In the genomic region with DNA sequence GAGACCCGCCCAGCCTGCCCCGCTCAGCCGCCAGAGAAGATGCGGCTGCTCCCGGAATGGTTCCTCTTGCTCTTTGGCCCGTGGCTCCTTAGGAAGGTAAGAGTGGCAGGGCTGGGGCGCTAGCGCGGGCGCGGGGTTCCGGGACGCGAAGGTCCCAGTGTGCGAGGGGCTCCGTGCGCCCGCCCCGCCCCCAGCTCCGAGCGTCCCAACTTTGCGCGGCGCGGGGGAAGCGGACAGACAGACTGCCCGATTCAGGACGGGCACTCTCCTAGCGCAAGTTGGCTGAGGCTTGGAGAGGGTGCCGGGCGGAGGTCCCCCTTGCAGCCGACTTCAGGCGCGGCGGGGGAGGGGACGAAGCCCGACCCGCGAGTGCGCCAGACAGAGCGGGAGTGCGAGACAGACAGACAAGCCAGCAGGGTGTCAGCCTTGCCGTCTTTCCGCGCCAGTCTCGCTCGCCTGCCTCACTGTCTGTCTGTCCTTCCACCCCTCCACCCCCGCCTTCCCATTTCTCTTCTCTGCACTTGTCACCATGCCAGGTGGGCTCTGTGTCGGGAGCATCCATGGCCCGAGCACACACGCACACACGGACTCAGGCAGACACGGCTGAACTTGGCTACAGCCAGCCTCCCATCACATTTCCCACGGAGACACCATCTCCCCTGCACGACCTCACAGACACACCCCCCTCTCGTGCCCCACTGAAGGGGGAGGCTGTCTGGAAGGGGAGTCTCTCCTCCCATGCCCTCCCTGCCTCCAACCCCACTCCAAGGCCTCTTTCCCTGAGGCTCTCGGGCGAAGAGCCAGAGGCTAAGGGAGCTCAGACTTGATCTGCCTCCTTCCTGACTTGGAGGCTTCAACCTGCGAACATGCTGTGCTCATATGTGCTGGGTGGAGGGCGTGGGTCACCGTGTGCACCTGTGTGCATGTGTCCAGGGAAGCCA, we compare ENCODE assay signal across 7 cellular contexts. TPM values are rescaled to one million over a fixed set of nuclear protein-coding genes. Genes with fewer than 3 reads are reported as not detected.
DNase-seq lines count a peak whose midpoint lies in the region; ATAC-seq and TF ChIP-seq lines count a peak whose summit lies in the region.

No MANE protein-coding gene starts in this region.

- H3K27ac Mint-ChIP-seq in nephron: peak overlapping the region in 2 of 3 experiments; percentile 46 to 47

- TF ChIP-seq CTCF in GM12864 (IDR thresholded peaks at IDR 0.05; ENCODE audit: low read depth, low read length, missing control alignments) (no peak), mammary epithelial cell (conservative IDR thresholded peaks at IDR 0.05 in 1 of 2, IDR thresholded peaks at IDR 0.05 in 1 of 2; ENCODE audit: extremely low read depth in 1 of 2, insufficient read depth in 1 of 2, low read depth in 1 of 2, low read length in 2 of 2) (no peak), nephron (IDR thresholded peaks at IDR 0.05; ENCODE audit: unreplicated experiment in 3 of 3) (no peak)

- dilution Hi-C loops in mammary epithelial cell (cut with HindIII; ENCODE audit: low sequenced_read_pairs): no loop called here

- CTCF ChIA-PET in mammary epithelial cell (lab: Charles Lee; ENCODE audit: low non-redundant PET): no interaction called here

- peak overlapping the region; percentile 98 for H3K4me2 ChIP-seq in mammary epithelial cell (ENCODE audit: insufficient read depth, low read depth, low read length)

- no peaks in the 10 kb centered on the region for H3K36me3 ChIP-seq in mammary epithelial cell (ENCODE audit: insufficient read depth, low read length)

- no peaks in the 10 kb centered on the region for H3K79me2 ChIP-seq in mammary epithelial cell (ENCODE audit: insufficient read depth, low read length)

- H3K4me3 Mint-ChIP-seq in nephron: peak overlapping the region; percentile 87 to 91 (median 88)

- no peaks in the 10 kb centered on the region for H3K9me3 ChIP-seq in mammary epithelial cell (replicated peaks; ENCODE audit: insufficient read depth, low read length)

- BruUV-seq in mammary epithelial cell (replicated peaks; lab: Mats Ljungman, UMichigan): no TSS peak

- H3K27ac ChIP-seq in mammary epithelial cell (ENCODE audit: insufficient read depth, low read depth, low read length): no peak overlapping the region

- peak overlapping the region; percentile 36 for H3K4me3 ChIP-seq in GM12864 (ENCODE audit: low read depth, low read length)
- peak overlapping the region; percentile 41 to 51 (median 50) for H3K4me3 ChIP-seq in mammary epithelial cell (replicated peaks in 1 of 3; ENCODE audit: insufficient read depth in 1 of 3, low read depth in 2 of 3, low read length in 3 of 3)

- WGBS in mammary epithelial cell (ENCODE audit: low coverage, missing lambda C conversion rate): 23% methylated on average over 17 of the region's 61 CpGs

- H3K27me3 ChIP-seq in mammary epithelial cell (ENCODE audit: insufficient read depth, low read length): peaks cover 15% of the 10 kb centered on the region

- intact Hi-C loops in mammary epithelial cell (cut with micrococcal nuclease): no loop called here

- H3K4me1 Mint-ChIP-seq in nephron: peaks cover 69% of the 10 kb centered on the region

- H3K4me1 ChIP-seq in mammary epithelial cell (ENCODE audit: insufficient read depth, low read length): peaks cover 15% of the 10 kb centered on the region

- no peaks in the 10 kb centered on the region for H3K36me3 Mint-ChIP-seq in nephron (ENCODE audit: low read depth)

- DNase-seq in GM12864 (ENCODE audit: low read depth): no peak
- DNase-seq in NCI-H1105 treated with DMSO at 0.1 percent for 48 hours (lab: John Stamatoyannopoulos, UW): peak; percentile 30
- DNase-seq in mammary epithelial cell: peak; percentile 9
- DNase-seq in amniotic stem cell (lab: John Stamatoyannopoulos, UW): no peak
- DNase-seq in NCI-H2081 treated with DMSO at 0.1 percent for 48 hours (lab: John Stamatoyannopoulos, UW): no peak

- no peaks in the 10 kb centered on the region for H4K20me1 ChIP-seq in mammary epithelial cell (ENCODE audit: insufficient read depth, low read length)

- peak overlapping the region; percentile 84 for H2AFZ ChIP-seq in mammary epithelial cell (ENCODE audit: low read depth, low read length)

- in situ Hi-C loops in mammary epithelial cell (cut with MboI; ENCODE audit: low sequenced_read_pairs in 2 of 2): no loop called here

- ATAC-seq in HG03571 (IDR thresholded peaks at IDR 0.05; ENCODE audit: unreplicated experiment): no peak

- no peak overlapping the region for H3K9ac ChIP-seq in mammary epithelial cell (ENCODE audit: insufficient read depth, low read length)

- peaks cover 77% of the 10 kb centered on the region for H3K27me3 Mint-ChIP-seq in nephron (ENCODE audit: low read depth)

- no peaks in the 10 kb centered on the region for H3K9me3 Mint-ChIP-seq in nephron

RNA-seq across cellular contexts. Expression of gene NXPH4, which starts 0.6 kb away (rescaled TPM):
- total RNA-seq in mammary epithelial cell: 1 to 10 TPM in 1 of 2 donors, under 1 TPM in 1; 0.67 to 5.3 TPM
- 0.51 TPM for polyA plus RNA-seq in mammary epithelial cell
- polyA minus RNA-seq in mammary epithelial cell: 0.41 TPM

RNA-seq across cellular contexts. Expression of gene SHMT2, which starts 12.3 kb away (rescaled TPM):
- 100 to 1,000 TPM; 266 to 337 TPM for total RNA-seq in mammary epithelial cell
- polyA plus RNA-seq in mammary epithelial cell: 285 TPM
- polyA minus RNA-seq in mammary epithelial cell: 190 TPM

RNA-seq across cellular contexts. Expression of gene STAC3, which starts 33.8 kb away (rescaled TPM):
- 1 to 10 TPM in 1 of 2 donors, under 1 TPM in 1; 0.50 to 1.2 TPM for total RNA-seq in mammary epithelial cell
- polyA plus RNA-seq in mammary epithelial cell: 0.35 TPM
- not detected for polyA minus RNA-seq in mammary epithelial cell

Comparison
In these comparisons a context has a peak if more than half of its experiments do, and no peak if none do; other contexts are left out.
1. DNase-seq: peak in NCI-H1105 treated with DMSO at 0.1 percent for 48 hours (single experiment) and mammary epithelial cell (single experiment); none in GM12864 (single experiment), amniotic stem cell (single experiment) and NCI-H2081 treated with DMSO at 0.1 percent for 48 hours (single experiment).